9 cellular contexts compared by ENCODE assay signal in genomic region chr10:9342865-9343450, GRCh38.
DNase-seq lines count a peak whose midpoint lies in the region; ATAC-seq and TF ChIP-seq lines count a peak whose summit lies in the region.
"Had no signal": no experiment of that assay in that cellular context is flagged by ENCODE, and none has a peak within 500 bp of the region (broad histone marks: within the 10 kb centered on the region; RNA-seq: fewer than 3 reads in every experiment).

No MANE protein-coding gene starts in this region.

- H3K36me3 ChIP-seq in hepatocyte (replicated peaks; ENCODE audit: insufficient read depth, low read depth): no peaks in the 10 kb centered on the region
- H3K36me3 ChIP-seq in aorta (ENCODE audit: control insufficient read depth in 1 of 2, insufficient read depth in 2 of 2, low read length in 1 of 2): no peaks in the 10 kb centered on the region
- H3K36me3 ChIP-seq: BLaER1 treated with 17β-estradiol and CSF1 and Interleukin-3, amounts not matched to agents 10 nM and 100 nM had no signal

- H3K4me3 ChIP-seq in hepatocyte (no peak overlapping the region), aorta (ENCODE audit: low read length in 2 of 2) (no peak overlapping the region)
- H3K4me3 ChIP-seq: BLaER1 treated with 17β-estradiol and CSF1 and Interleukin-3, amounts not matched to agents 10 nM and 100 nM had no signal

- H3K9me3 ChIP-seq in hepatocyte (ENCODE audit: low read depth) (no peaks in the 10 kb centered on the region), aorta (ENCODE audit: control insufficient read depth, low read length) (no peaks in the 10 kb centered on the region)

- no peak overlapping the region for H3K27ac Mint-ChIP-seq in type B pancreatic cell

- intact Hi-C loops in aorta (cut with DNase I): no loop called here

- H3K4me2 ChIP-seq in hepatocyte: no peak overlapping the region
- H3K4me2 ChIP-seq: BLaER1 treated with 17β-estradiol and CSF1 and Interleukin-3, amounts not matched to agents 10 nM and 100 nM had no signal

- H2AFZ ChIP-seq in hepatocyte: no peak overlapping the region

- H3K27ac ChIP-seq in hepatocyte (no peak overlapping the region), aorta (ENCODE audit: low read depth in 1 of 2, low read length in 2 of 2) (no peak overlapping the region)
- H3K27ac ChIP-seq: BLaER1 treated with 17β-estradiol and CSF1 and Interleukin-3, amounts not matched to agents 10 nM and 100 nM had no signal

- no peak overlapping the region for H3K4me3 Mint-ChIP-seq in type B pancreatic cell

- no peaks in the 10 kb centered on the region for H3K4me1 Mint-ChIP-seq in type B pancreatic cell (ENCODE audit: unreplicated experiment)

- no peaks in the 10 kb centered on the region for H3K27me3 ChIP-seq in hepatocyte
- H3K27me3 ChIP-seq in aorta (ENCODE audit: control insufficient read depth in 1 of 2, insufficient read depth in 2 of 2, low read length in 1 of 2): no peaks in the 10 kb centered on the region
- H3K27me3 ChIP-seq: BLaER1 treated with 17β-estradiol and CSF1 and Interleukin-3, amounts not matched to agents 10 nM and 100 nM had no signal

- no peaks in the 10 kb centered on the region for H4K20me1 ChIP-seq in hepatocyte (ENCODE audit: insufficient read depth, poor library complexity, severe bottlenecking)
- H4K20me1 ChIP-seq: BLaER1 treated with 17β-estradiol and CSF1 and Interleukin-3, amounts not matched to agents 10 nM and 100 nM had no signal

- H3K4me1 ChIP-seq in hepatocyte (ENCODE audit: insufficient read depth) (no peaks in the 10 kb centered on the region), aorta (ENCODE audit: control insufficient read depth in 1 of 2, insufficient read depth in 2 of 2, low read length in 2 of 2) (no peaks in the 10 kb centered on the region)

- H3K9me3 Mint-ChIP-seq in type B pancreatic cell: peaks cover 8% of the 10 kb centered on the region

- no peaks in the 10 kb centered on the region for H3K36me3 Mint-ChIP-seq in type B pancreatic cell

- peak; percentile 90 for TF ChIP-seq CTCF in hepatocyte (IDR thresholded peaks at IDR 0.05; ENCODE audit: poor library complexity)
- peak; percentile 92 for TF ChIP-seq CTCF in type B pancreatic cell (conservative IDR thresholded peaks at IDR 0.05)

- no peaks in the 10 kb centered on the region for H3K9me2 ChIP-seq in hepatocyte (replicated peaks; ENCODE audit: insufficient read depth)

- H3K27me3 Mint-ChIP-seq in type B pancreatic cell: peaks cover 9% of the 10 kb centered on the region

- 28% methylated on average over 4 of the region's 4 CpGs for WGBS in hepatocyte (ENCODE audit: low lambda C conversion rate, missing lambda C conversion rate)
- 22 to 23% methylated on average over 4 of the region's 4 CpGs for WGBS in aorta, 2 donors

- DNase-seq in NCI-H1436 (lab: John Stamatoyannopoulos, UW) (peak; percentile 0), NCI-H1436 treated with DMSO at 0.1 percent for 48 hours (lab: John Stamatoyannopoulos, UW) (no peak), HuH-7 (ENCODE audit: low spot score) (peak; percentile 26), SW480 (ENCODE audit: low spot score) (peak; percentile 47), hepatocyte (ENCODE audit: low spot score) (peak; percentile 67), type B pancreatic cell (ENCODE audit: extremely low spot score, unreplicated experiment) (no peak), aorta (no peak)

- no peaks in the 10 kb centered on the region for H3K79me2 ChIP-seq in hepatocyte

- no peak for ATAC-seq in GM18519 (IDR thresholded peaks at IDR 0.05; ENCODE audit: low FRiP score, unreplicated experiment)
- ATAC-seq in aorta (ENCODE audit: low FRiP score): no peak

Comparison
In these comparisons a context has a peak if more than half of its experiments do, and no peak if none do; other contexts are left out.
1. DNase-seq: peak in NCI-H1436 (single experiment), HuH-7 (single experiment), SW480 (single experiment) and hepatocyte (single experiment); none in NCI-H1436 treated with DMSO at 0.1 percent for 48 hours (single experiment), type B pancreatic cell (single experiment) and aorta (0 of 2).